1 cellular context compared by ENCODE assay signal in genomic region chr2:240236217-240237111, GRCh38.
TF ChIP-seq lines count a peak whose summit lies in the region.

No MANE protein-coding gene starts in this region.

TF ChIP-seq in H1, 55 proteins besides CTCF, POLR2A, EP300 and RAD21:
- TF ChIP-seq SIN3A (conservative IDR thresholded peaks at IDR 0.05 in 1 of 2, IDR thresholded peaks at IDR 0.05 in 1 of 2; ENCODE audit: low read depth in 1 of 2, low read length in 2 of 2) (peak; percentile 82 to 83; a peak in 2 of 4 replicates), SUZ12 (IDR thresholded peaks at IDR 0.05; ENCODE audit: low read length) (no peak)
TF ChIP-seq in H1: peak in this region for 1.
